In the genomic region with DNA sequence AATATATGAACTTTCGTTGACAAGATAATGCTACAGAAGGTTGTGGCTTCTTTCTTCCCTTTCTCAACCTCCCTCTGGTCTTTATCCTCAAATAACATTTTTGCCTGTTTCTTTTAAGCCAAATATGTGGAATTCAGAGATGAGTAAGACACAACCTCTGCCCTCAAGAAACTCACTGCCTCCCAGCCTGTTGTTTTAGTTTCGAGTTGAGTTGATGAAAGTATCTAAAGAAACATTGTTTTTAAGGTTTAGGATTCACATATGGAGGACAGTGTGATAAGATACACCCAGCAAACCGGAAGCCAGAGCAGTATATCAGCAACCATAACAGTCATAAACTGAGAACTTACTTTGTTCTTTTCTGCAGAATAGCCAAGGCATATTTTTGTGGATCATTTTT, we compare ENCODE assay signal across 19 cellular contexts.
A peak's percentile ranks its signal among the peaks of the same experiment; 100 is the strongest.
DNase-seq lines count a peak whose midpoint lies in the region; ATAC-seq and TF ChIP-seq lines count a peak whose summit lies in the region.
"Had no signal": no experiment of that assay in that cellular context is flagged by ENCODE, and none has a peak within 500 bp of the region (broad histone marks: within the 10 kb centered on the region; RNA-seq: fewer than 3 reads in every experiment).

No MANE protein-coding gene starts in this region.

- TF ChIP-seq CTCF in heart right ventricle (IDR thresholded peaks at IDR 0.05) (no peak), uterus (IDR thresholded peaks at IDR 0.05) (no peak)

- no peaks in the 10 kb centered on the region for H3K9me3 Mint-ChIP-seq in activated CD4-positive, alpha-beta memory T cell treated with anti-CD3 and anti-CD28 coated beads for 36 hours
- H3K9me3 Mint-ChIP-seq: neural crest cell had no signal

- ATAC-seq in heart right ventricle = no peak
- no peak for ATAC-seq in GM18502 (IDR thresholded peaks at IDR 0.05; ENCODE audit: poor library complexity, unreplicated experiment)
- ATAC-seq: left colon, PC-3, T-helper 17 cell had no signal

- no peaks in the 10 kb centered on the region for H3K27me3 Mint-ChIP-seq in activated CD4-positive, alpha-beta memory T cell treated with anti-CD3 and anti-CD28 coated beads for 36 hours

- no peak overlapping the region for H3K4me3 ChIP-seq in heart right ventricle
- H3K4me3 ChIP-seq in uterus = no peak overlapping the region
- H3K4me3 ChIP-seq: coronary artery, spleen, upper lobe of left lung had no signal

- intact Hi-C loops in heart right ventricle (cut with DNase I) (loop anchor here in 2 of 10 donors (10.0 kb wide), 2 partner anchors 71 to 219 kb away; a partner anchor contains a TSS), cardiac septum (cut with DNase I) (loop anchor here (5.0 to 10.0 kb wide), 2 partner anchors 101 to 217 kb away; a partner anchor contains a TSS), uterus (cut with DNase I; ENCODE audit: low total_unique reads) (no loop called here)
- intact Hi-C loops in activated CD4-positive, alpha-beta memory T cell treated with anti-CD3 and anti-CD28 coated beads for 36 hours (cut with micrococcal nuclease) = no loop called here

- CTCF ChIA-PET in activated CD4-positive, alpha-beta memory T cell treated with anti-CD3 and anti-CD28 coated beads for 36 hours (lab: Charles Lee) = no interaction called here

- peak overlapping the region in 7 of 10 donors; percentile 8 to 90 (median 82) for H3K27ac ChIP-seq in heart right ventricle
- H3K27ac ChIP-seq in uterus = peak overlapping the region; percentile 91
- H3K27ac ChIP-seq: upper lobe of left lung had no signal

- no peaks in the 10 kb centered on the region for H3K36me3 Mint-ChIP-seq in activated CD4-positive, alpha-beta memory T cell treated with anti-CD3 and anti-CD28 coated beads for 36 hours

- H3K9me3 ChIP-seq in heart right ventricle (no peaks in the 10 kb centered on the region), uterus (no peaks in the 10 kb centered on the region)
- H3K9me3 ChIP-seq: spleen, upper lobe of left lung had no signal

- H3K4me1 Mint-ChIP-seq in activated CD4-positive, alpha-beta memory T cell treated with anti-CD3 and anti-CD28 coated beads for 36 hours (ENCODE audit: low read depth) = peaks cover 9% of the 10 kb centered on the region
- H3K4me1 Mint-ChIP-seq: T-helper 17 cell had no signal

- POLR2A ChIA-PET in activated CD4-positive, alpha-beta memory T cell treated with anti-CD3 and anti-CD28 coated beads for 36 hours (lab: Charles Lee) = no interaction called here

- no peak overlapping the region for H3K27ac Mint-ChIP-seq in activated CD4-positive, alpha-beta memory T cell treated with anti-CD3 and anti-CD28 coated beads for 36 hours
- H3K27ac Mint-ChIP-seq: T-helper 17 cell had no signal

- H3K4me3 Mint-ChIP-seq in activated CD4-positive, alpha-beta memory T cell treated with anti-CD3 and anti-CD28 coated beads for 36 hours = no peak overlapping the region
- H3K4me3 Mint-ChIP-seq: neural crest cell, T-helper 17 cell had no signal

- no peak for DNase-seq in heart right ventricle
- no peak for DNase-seq in cardiac septum (ENCODE audit: low spot score)
- DNase-seq in activated CD4-positive, alpha-beta memory T cell treated with anti-CD3 and anti-CD28 coated beads for 36 hours = peak; percentile 9
- peak; percentile 67 for DNase-seq in fibroblast of the conjunctiva (ENCODE audit: low read depth)
- no peak for DNase-seq in uterus
- no peak for DNase-seq in T-helper 9 cell
- DNase-seq in activated naive CD4-positive, alpha-beta T cell (lab: John Stamatoyannopoulos, UW) = no peak
- DNase-seq: activated CD4-positive, alpha-beta T cell treated with anti-CD3 and anti-CD28 coated beads, Interleukin-2, amount 50 U/mL, for 4 hours; activated naive CD4-positive, alpha-beta T cell treated with Interleukin-2 at 50 U/mL for 16 hours; left colon; MV-4-11; NCI-H2171; PC-3; spleen; T-helper 17 cell; upper lobe of left lung had no signal

- peaks cover 12 to 62% (median 33%) of the 10 kb centered on the region in 9 donors for H3K4me1 ChIP-seq in heart right ventricle
- peaks cover 4 to 13% of the 10 kb centered on the region in 2 donors for H3K4me1 ChIP-seq in uterus
- H3K4me1 ChIP-seq: spleen had no signal

- H3K27me3 ChIP-seq in heart right ventricle (no peaks in the 10 kb centered on the region), uterus (no peaks in the 10 kb centered on the region)
- H3K27me3 ChIP-seq: spleen, upper lobe of left lung had no signal

- 75% methylated on average over 3 of the region's 3 CpGs for WGBS in heart right ventricle, 2 donors

- H3K36me3 ChIP-seq in heart right ventricle (peaks cover 0 to 11% (median 0%) of the 10 kb centered on the region in 9 donors), uterus (no peaks in the 10 kb centered on the region)
- H3K36me3 ChIP-seq: spleen, upper lobe of left lung had no signal

- TF ChIP-seq POLR2A in uterus (IDR thresholded peaks at IDR 0.05) = no peak

Comparison
In these comparisons a context has a peak if more than half of its experiments do, and no peak if none do; other contexts are left out.
1. DNase-seq: peak in activated CD4-positive, alpha-beta memory T cell treated with anti-CD3 and anti-CD28 coated beads for 36 hours (single experiment) and fibroblast of the conjunctiva (single experiment); none in heart right ventricle (0 of 2), cardiac septum (single experiment), uterus (0 of 2), T-helper 9 cell (single experiment) and activated naive CD4-positive, alpha-beta T cell (0 of 4).